19 cellular contexts compared by ENCODE assay signal in the genomic region with DNA sequence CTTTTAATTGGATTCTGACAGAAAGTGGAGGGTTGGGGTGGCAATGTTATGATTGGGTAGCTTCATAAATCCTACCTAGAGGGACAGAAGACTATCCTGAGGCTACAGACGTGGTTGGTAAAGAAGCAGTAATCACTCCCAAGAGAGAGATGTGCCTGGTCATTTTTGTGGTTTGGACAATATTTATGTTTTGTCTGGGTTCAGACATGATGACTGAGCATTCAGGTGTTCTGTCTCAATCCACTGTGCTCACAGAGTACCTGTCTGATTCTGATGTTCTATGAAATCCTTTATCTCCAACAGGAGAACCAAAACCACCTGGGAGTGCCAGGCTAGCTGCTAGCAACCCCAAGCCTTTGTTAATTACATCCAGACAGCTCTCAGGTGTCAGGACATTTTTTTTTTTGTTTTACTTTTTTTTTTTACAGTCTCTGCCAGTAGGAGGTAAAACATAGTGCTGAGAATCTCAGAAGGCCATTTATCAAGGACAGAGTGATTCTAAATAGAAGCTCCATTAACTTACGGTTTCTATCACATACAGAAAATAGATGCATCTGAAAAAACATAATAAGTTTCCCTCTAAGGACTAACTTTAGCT. TPM values are rescaled to one million over a fixed set of nuclear protein-coding genes. Genes with fewer than 3 reads are reported as not detected.
DNase-seq lines count a peak whose midpoint lies in the region; ATAC-seq, FAIRE-seq and TF ChIP-seq lines count a peak whose summit lies in the region.
"Had no signal": no experiment of that assay in that cellular context is flagged by ENCODE, and none has a peak within 500 bp of the region (broad histone marks: within the 10 kb centered on the region; RNA-seq: fewer than 3 reads in every experiment).

No MANE protein-coding gene starts in this region.

- no peak overlapping the region for H3K4me3 ChIP-seq in KMS-11 (IDR thresholded peaks at IDR 0.05; ENCODE audit: insufficient read depth, low read depth, low read length)
- no peak overlapping the region for H3K4me3 ChIP-seq in heart left ventricle
- H3K4me3 ChIP-seq: MG63, Peyer's patch had no signal

- H3K27ac ChIP-seq in KMS-11 (peak overlapping the region; percentile 44; the same call in 1 of the 2 replicates), heart left ventricle (no peak overlapping the region)

- H3K27me3 Mint-ChIP-seq in dendritic cell treated with granulocyte-macrophage colony-stimulating factor and Interleukin-4, amounts not matched to agents 40 ng/mL and 50 ng/mL, for 4 days, result no peaks in the 10 kb centered on the region
- H3K27me3 Mint-ChIP-seq in stimulated activated memory B cell treated with anti-CD40 and anti-IgM and Interleukin-4, amounts not matched to agents 10 μg/mL and 1 μg/mL and 100 μg/mL, for 72 hours, result no peaks in the 10 kb centered on the region

- no peaks in the 10 kb centered on the region for H3K9me3 Mint-ChIP-seq in dendritic cell treated with granulocyte-macrophage colony-stimulating factor and Interleukin-4, amounts not matched to agents 40 ng/mL and 50 ng/mL, for 4 days
- peaks cover 4% of the 10 kb centered on the region for H3K9me3 Mint-ChIP-seq in stimulated activated memory B cell treated with anti-CD40 and anti-IgM and Interleukin-4, amounts not matched to agents 10 μg/mL and 1 μg/mL and 100 μg/mL, for 72 hours

- H3K4me2 ChIP-seq in KMS-11, result no peak overlapping the region

- peak overlapping the region; percentile 99 for H3K27ac Mint-ChIP-seq in dendritic cell treated with granulocyte-macrophage colony-stimulating factor and Interleukin-4, amounts not matched to agents 40 ng/mL and 50 ng/mL, for 4 days
- peak overlapping the region; percentile 100 for H3K27ac Mint-ChIP-seq in stimulated activated memory B cell treated with anti-CD40 and anti-IgM and Interleukin-4, amounts not matched to agents 10 μg/mL and 1 μg/mL and 100 μg/mL, for 72 hours

- DNase-seq in GM12892 (ENCODE audit: insufficient read length), result no peak
- DNase-seq in COLO829 (ENCODE audit: low spot score), result no peak
- no peak for DNase-seq in heart left ventricle
- DNase-seq: EL, KBM-7, MG63, NCI-H1105, NCI-H1694 treated with DMSO at 0.1 percent for 48 hours, NCI-H446, Peyer's patch, SHP77 had no signal

- H3K9ac ChIP-seq in KMS-11, result no peak overlapping the region

- H3K36me3 Mint-ChIP-seq in dendritic cell treated with granulocyte-macrophage colony-stimulating factor and Interleukin-4, amounts not matched to agents 40 ng/mL and 50 ng/mL, for 4 days (ENCODE audit: low read depth), result peaks cover 32% of the 10 kb centered on the region
- H3K36me3 Mint-ChIP-seq in stimulated activated memory B cell treated with anti-CD40 and anti-IgM and Interleukin-4, amounts not matched to agents 10 μg/mL and 1 μg/mL and 100 μg/mL, for 72 hours, result peaks cover 46% of the 10 kb centered on the region

- WGBS in heart left ventricle, 4 donors, result 24 to 53% (median 35%) methylated on average over 2 of the region's 2 CpGs

- H2AFZ ChIP-seq in KMS-11 (ENCODE audit: low read depth), result no peak overlapping the region

- H3K27me3 ChIP-seq in KMS-11 (ENCODE audit: insufficient read depth, low read depth), result no peaks in the 10 kb centered on the region
- H3K27me3 ChIP-seq in heart left ventricle, result peaks cover 0 to 5% (median 0%) of the 10 kb centered on the region in 9 donors
- H3K27me3 ChIP-seq: MG63, Peyer's patch had no signal

- H3K4me1 Mint-ChIP-seq in dendritic cell treated with granulocyte-macrophage colony-stimulating factor and Interleukin-4, amounts not matched to agents 40 ng/mL and 50 ng/mL, for 4 days (ENCODE audit: low read depth), result peaks cover 49% of the 10 kb centered on the region
- H3K4me1 Mint-ChIP-seq in stimulated activated memory B cell treated with anti-CD40 and anti-IgM and Interleukin-4, amounts not matched to agents 10 μg/mL and 1 μg/mL and 100 μg/mL, for 72 hours, result peaks cover 76% of the 10 kb centered on the region

- peak; percentile 92 for FAIRE-seq in GM12892 (lab: Jason Lieb, UNC)
- FAIRE-seq: H1 had no signal

- intact Hi-C loops in dendritic cell treated with granulocyte-macrophage colony-stimulating factor and Interleukin-4, amounts not matched to agents 40 ng/mL and 50 ng/mL, for 4 days (cut with micrococcal nuclease), result loop anchor here (2.0 kb wide), 1 partner anchor 13 kb away; no protein-coding TSS in a partner anchor
- intact Hi-C loops in heart left ventricle (cut with DNase I), result no loop called here

- no peaks in the 10 kb centered on the region for H3K9me3 ChIP-seq in heart left ventricle
- H3K9me3 ChIP-seq: MG63, Peyer's patch had no signal

- no peak for TF ChIP-seq CTCF in KMS-11 (conservative IDR thresholded peaks at IDR 0.05; ENCODE audit: low read depth, low read length)
- TF ChIP-seq CTCF in heart left ventricle (IDR thresholded peaks at IDR 0.05), result no peak

- TF ChIP-seq POLR2A in GM12892 (IDR thresholded peaks at IDR 0.05; ENCODE audit: low read depth, low read length), result peak; percentile 57
- TF ChIP-seq POLR2A in heart left ventricle (IDR thresholded peaks at IDR 0.05), result no peak

- H3K4me3 Mint-ChIP-seq in dendritic cell treated with granulocyte-macrophage colony-stimulating factor and Interleukin-4, amounts not matched to agents 40 ng/mL and 50 ng/mL, for 4 days, result no peak overlapping the region
- peak overlapping the region; percentile 92 for H3K4me3 Mint-ChIP-seq in stimulated activated memory B cell treated with anti-CD40 and anti-IgM and Interleukin-4, amounts not matched to agents 10 μg/mL and 1 μg/mL and 100 μg/mL, for 72 hours

- H3K4me1 ChIP-seq in KMS-11 (ENCODE audit: low read depth, poor library complexity, severe bottlenecking), result peaks cover 14% of the 10 kb centered on the region
- no peaks in the 10 kb centered on the region for H3K4me1 ChIP-seq in heart left ventricle
- H3K4me1 ChIP-seq: Peyer's patch had no signal

- H3K79me2 ChIP-seq in KMS-11 (ENCODE audit: insufficient read depth, low read depth), result no peaks in the 10 kb centered on the region

- H4K20me1 ChIP-seq in KMS-11 (ENCODE audit: insufficient read depth), result no peaks in the 10 kb centered on the region

- no peak for ATAC-seq in stimulated activated memory B cell treated with anti-CD40 and anti-IgM and Interleukin-4, amounts not matched to agents 10 μg/mL and 1 μg/mL and 100 μg/mL, for 72 hours
- ATAC-seq in heart left ventricle (no peak), GM18873 (IDR thresholded peaks at IDR 0.05; ENCODE audit: low FRiP score, unreplicated experiment) (no peak)
- ATAC-seq: SK-N-SH treated with all-trans-retinoic acid at 6 μM for 48 hours had no signal

- H3K36me3 ChIP-seq in KMS-11 (ENCODE audit: insufficient read depth) (no peaks in the 10 kb centered on the region), heart left ventricle (no peaks in the 10 kb centered on the region)
- H3K36me3 ChIP-seq: MG63, Peyer's patch had no signal

RNA-seq across cellular contexts. Expression of a gene that starts 1.6 kb away (rescaled TPM):
- polyA plus RNA-seq in GM12892 (2012; ENCODE audit: missing spikeins), result 1,511 TPM
- 100 to 1,000 TPM in 1 of 9 donors, 10 to 100 TPM in 5, 1 to 10 TPM in 2, not detected in 1; 1.2 to 154 (median 14.1) TPM for total RNA-seq in heart left ventricle
- polyA plus RNA-seq in heart left ventricle, result 1 to 10 TPM; 5.3 to 8.7 TPM
- total RNA-seq: H1 had no signal
- polyA plus RNA-seq: AG04450, BJ had no signal

RNA-seq across cellular contexts. Expression of a gene that starts 30.8 kb away (rescaled TPM):
- 443 TPM for polyA plus RNA-seq in GM12892 (2012; ENCODE audit: missing spikeins)
- 10 to 100 TPM in 6 of 9 donors, 1 to 10 TPM in 2, under 1 TPM in 1; 0.38 to 86.5 (median 14.9) TPM for total RNA-seq in heart left ventricle
- polyA plus RNA-seq in heart left ventricle, result 10 to 100 TPM; 15.4 to 28.9 TPM
- polyA plus RNA-seq: AG04450, BJ had no signal

RNA-seq across cellular contexts. Expression of a gene that starts 46.0 kb away (rescaled TPM):
- polyA plus RNA-seq in GM12892 (2012; ENCODE audit: missing spikeins), result 896 TPM
- 100 to 1,000 TPM in 3 of 9 donors, 10 to 100 TPM in 6; 12.3 to 404 (median 86.3) TPM for total RNA-seq in heart left ventricle
- polyA plus RNA-seq in heart left ventricle, result 10 to 100 TPM; 32.3 to 76.3 TPM
- polyA plus RNA-seq: AG04450, BJ had no signal
